In the genomic region with DNA sequence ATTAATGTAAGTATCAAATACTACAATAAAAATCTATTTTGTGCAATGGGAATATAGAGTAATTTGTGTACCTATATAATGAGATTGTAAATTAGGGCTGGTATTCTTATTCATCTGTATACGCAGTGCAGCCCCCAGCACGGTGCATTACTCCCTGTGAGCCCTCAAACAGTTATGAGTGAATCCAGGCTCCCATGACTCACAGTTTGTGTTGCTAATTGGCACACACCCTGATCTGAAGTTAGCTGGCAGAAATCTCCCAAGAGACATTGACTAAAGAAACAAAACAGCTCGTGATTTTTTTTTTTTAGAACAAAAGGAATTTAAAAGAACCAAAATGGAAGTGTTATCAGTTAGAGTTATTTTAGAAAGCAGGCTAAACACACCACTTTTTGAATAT, we compare ENCODE assay signal across 10 cellular contexts. TPM values are rescaled to one million over a fixed set of nuclear protein-coding genes. Genes with fewer than 3 reads are reported as not detected.
DNase-seq lines count a peak whose midpoint lies in the region; ATAC-seq and TF ChIP-seq lines count a peak whose summit lies in the region.
"Had no signal": no experiment of that assay in that cellular context is flagged by ENCODE, and none has a peak within 500 bp of the region (broad histone marks: within the 10 kb centered on the region; RNA-seq: fewer than 3 reads in every experiment).

No MANE protein-coding gene starts in this region.

- H3K4me1 ChIP-seq in fibroblast of lung (ENCODE audit: control insufficient read depth, extremely low read depth, insufficient read depth, low read length), result peaks cover 4% of the 10 kb centered on the region
- H3K4me1 ChIP-seq in naive thymus-derived CD4-positive, alpha-beta T cell (ENCODE audit: control insufficient read depth in 2 of 2, insufficient read depth in 2 of 2, low read length in 2 of 2), result no peaks in the 10 kb centered on the region
- H3K4me1 ChIP-seq in CD8-positive, alpha-beta memory T cell (ENCODE audit: insufficient read depth, low read length), result no peaks in the 10 kb centered on the region

- no peaks in the 10 kb centered on the region for H3K27me3 Mint-ChIP-seq in naive thymus-derived CD4-positive, alpha-beta T cell
- H3K27me3 Mint-ChIP-seq in CD8-positive, alpha-beta memory T cell, result no peaks in the 10 kb centered on the region

- CTCF ChIA-PET in naive thymus-derived CD4-positive, alpha-beta T cell (lab: Charles Lee), result no interaction called here
- CTCF ChIA-PET in CD8-positive, alpha-beta memory T cell (lab: Charles Lee), result no interaction called here

- peaks cover 0 to 11% (median 5%) of the 10 kb centered on the region in 11 donors for H3K9me3 Mint-ChIP-seq in naive thymus-derived CD4-positive, alpha-beta T cell
- peaks cover 0 to 6% (median 6%) of the 10 kb centered on the region in 5 donors for H3K9me3 Mint-ChIP-seq in CD8-positive, alpha-beta memory T cell

- peaks cover 0 to 12% (median 0%) of the 10 kb centered on the region in 7 donors for H3K4me1 Mint-ChIP-seq in naive thymus-derived CD4-positive, alpha-beta T cell
- H3K4me1 Mint-ChIP-seq in CD8-positive, alpha-beta memory T cell, result peaks cover 0 to 15% (median 9%) of the 10 kb centered on the region in 3 donors

- no peaks in the 10 kb centered on the region for H4K20me1 ChIP-seq in fibroblast of lung (ENCODE audit: control insufficient read depth, extremely low read depth, insufficient read depth, low read length)

- H3K36me3 Mint-ChIP-seq in naive thymus-derived CD4-positive, alpha-beta T cell, result peaks cover 23 to 79% (median 65%) of the 10 kb centered on the region in 5 donors
- H3K36me3 Mint-ChIP-seq in CD8-positive, alpha-beta memory T cell, result peaks cover 32 to 81% (median 35%) of the 10 kb centered on the region in 3 donors

- H3K4me3 ChIP-seq in AG10803 (ENCODE audit: low read length) (no peak overlapping the region), fibroblast of lung (replicated peaks in 1 of 4; ENCODE audit: control extremely low read depth in 1 of 4, insufficient read depth in 1 of 4, low read depth in 3 of 4, low read length in 4 of 4) (no peak overlapping the region)
- H3K4me3 ChIP-seq in naive thymus-derived CD4-positive, alpha-beta T cell (ENCODE audit: low read length), result no peak overlapping the region
- H3K4me3 ChIP-seq in CD8-positive, alpha-beta memory T cell (ENCODE audit: low read length), result no peak overlapping the region

- H3K27ac Mint-ChIP-seq in naive thymus-derived CD4-positive, alpha-beta T cell, result no peak overlapping the region
- peak overlapping the region in 2 of 8 donors; percentile 29 to 52 for H3K27ac Mint-ChIP-seq in CD8-positive, alpha-beta memory T cell

- H3K27me3 ChIP-seq in fibroblast of lung (ENCODE audit: control insufficient read depth, insufficient read depth, low read length), result no peaks in the 10 kb centered on the region
- no peaks in the 10 kb centered on the region for H3K27me3 ChIP-seq in naive thymus-derived CD4-positive, alpha-beta T cell (ENCODE audit: control insufficient read depth in 2 of 2, insufficient read depth in 2 of 2, low read length in 2 of 2)
- no peaks in the 10 kb centered on the region for H3K27me3 ChIP-seq in CD8-positive, alpha-beta memory T cell (ENCODE audit: insufficient read depth, low read length, poor library complexity, severe bottlenecking)

- POLR2A ChIA-PET in naive thymus-derived CD4-positive, alpha-beta T cell (lab: Charles Lee), result interaction anchor here (0.6 kb wide), 1 partner anchor 13 kb away, joined by 4 read pairs; no protein-coding TSS in a partner anchor
- POLR2A ChIA-PET in CD8-positive, alpha-beta memory T cell (lab: Charles Lee), result no interaction called here

- no peak for ATAC-seq in HG03378 (IDR thresholded peaks at IDR 0.05; ENCODE audit: unreplicated experiment)
- no peak for ATAC-seq in naive thymus-derived CD4-positive, alpha-beta T cell

- peak overlapping the region; percentile 68 for H3K4me2 ChIP-seq in fibroblast of lung (ENCODE audit: extremely low read depth, insufficient read depth, low read length)

- no peak overlapping the region for H3K9ac ChIP-seq in fibroblast of lung (ENCODE audit: insufficient read depth, low read length)

- no peaks in the 10 kb centered on the region for H3K79me2 ChIP-seq in fibroblast of lung (ENCODE audit: control insufficient read depth, insufficient read depth, low read length)

- H3K4me3 Mint-ChIP-seq in naive thymus-derived CD4-positive, alpha-beta T cell, result no peak overlapping the region
- no peak overlapping the region for H3K4me3 Mint-ChIP-seq in CD8-positive, alpha-beta memory T cell

- H3K36me3 ChIP-seq in fibroblast of lung (ENCODE audit: control insufficient read depth, insufficient read depth, low read length), result no peaks in the 10 kb centered on the region
- H3K36me3 ChIP-seq in naive thymus-derived CD4-positive, alpha-beta T cell (ENCODE audit: control insufficient read depth in 2 of 3, insufficient read depth in 3 of 3, low read length in 3 of 3), result peaks cover 0 to 5% (median 0%) of the 10 kb centered on the region in 3 experiments
- peaks cover 17% of the 10 kb centered on the region for H3K36me3 ChIP-seq in CD8-positive, alpha-beta memory T cell (ENCODE audit: insufficient read depth, low read length)

- H3K27ac ChIP-seq in fibroblast of lung (ENCODE audit: insufficient read depth, low read length), result peak overlapping the region; percentile 52
- no peak overlapping the region for H3K27ac ChIP-seq in naive thymus-derived CD4-positive, alpha-beta T cell (ENCODE audit: low read depth, low read length)
- no peak overlapping the region for H3K27ac ChIP-seq in CD8-positive, alpha-beta memory T cell (ENCODE audit: low read depth, low read length)

- no peaks in the 10 kb centered on the region for H3K9me3 ChIP-seq in fibroblast of lung (ENCODE audit: control insufficient read depth, insufficient read depth, low read depth, low read length)
- H3K9me3 ChIP-seq in naive thymus-derived CD4-positive, alpha-beta T cell (ENCODE audit: control insufficient read depth in 2 of 3, low read length in 3 of 3), result no peaks in the 10 kb centered on the region
- no peaks in the 10 kb centered on the region for H3K9me3 ChIP-seq in CD8-positive, alpha-beta memory T cell (ENCODE audit: low read length)

- no peak overlapping the region for H2AFZ ChIP-seq in fibroblast of lung (ENCODE audit: low read length)

- intact Hi-C loops in naive thymus-derived CD4-positive, alpha-beta T cell (cut with micrococcal nuclease), result no loop called here

- TF ChIP-seq CTCF in AG10803 (conservative IDR thresholded peaks at IDR 0.05; ENCODE audit: low read length) (no peak), fibroblast of lung (conservative IDR thresholded peaks at IDR 0.05 in 1 of 2, IDR thresholded peaks at IDR 0.05 in 1 of 2; ENCODE audit: low read depth in 1 of 2, low read length in 2 of 2) (no peak)

- DNase-seq in AG10803 (ENCODE audit: low read depth) (peak; percentile 83), RKO (ENCODE audit: low spot score) (peak; percentile 29), fibroblast of lung (ENCODE audit: low read depth in 2 of 2) (peak; percentile 82 to 88), non-pigmented ciliary epithelial cell (ENCODE audit: low read depth) (peak; percentile 42), NCI-H128 (lab: John Stamatoyannopoulos, UW; ENCODE audit: unreplicated experiment) (no peak)
- no peak for DNase-seq in naive thymus-derived CD4-positive, alpha-beta T cell
- no peak for DNase-seq in CD8-positive, alpha-beta memory T cell
- DNase-seq: Calu3; stimulated activated CD4-positive, alpha-beta T cell treated with anti-CD3 and anti-CD28 coated beads, Interleukin-1b, Interleukin-23, amount 100 ng/mL, for 48 hours had no signal

RNA-seq across cellular contexts. Expression of gene GK5, which starts 15.7 kb away (rescaled TPM):
- total RNA-seq in fibroblast of lung, result 6.2 and 8.8 TPM in 2 replicates
- polyA plus RNA-seq in fibroblast of lung, result 7.2 and 12.7 TPM in 2 replicates
- polyA plus RNA-seq in fibroblast of lung (2012), result 5.0 and 7.9 TPM in 2 replicates
- polyA minus RNA-seq in fibroblast of lung (ENCODE audit: low replicate concordance), result 2.7 and 4.5 TPM in 2 replicates
- 10 to 100 TPM; 13.8 to 29.5 (median 16.2) TPM for total RNA-seq in naive thymus-derived CD4-positive, alpha-beta T cell
- polyA plus RNA-seq in naive thymus-derived CD4-positive, alpha-beta T cell, result 1 to 10 TPM; 4.3 to 5.9 TPM
- 10 to 100 TPM; 16.7 to 17.1 TPM for total RNA-seq in CD8-positive, alpha-beta memory T cell
- 6.5 TPM for polyA plus RNA-seq in CD8-positive, alpha-beta memory T cell

Comparison
In these comparisons a context has a peak if more than half of its experiments do, and no peak if none do; other contexts are left out.
1. DNase-seq: peak in AG10803 (single experiment), RKO (single experiment), fibroblast of lung (2 of 2) and non-pigmented ciliary epithelial cell (single experiment); none in NCI-H128 (single experiment), naive thymus-derived CD4-positive, alpha-beta T cell (0 of 9) and CD8-positive, alpha-beta memory T cell (0 of 5).